Comparison of ENCODE assay signal across 8 cellular contexts in genomic region chr15:59492389-59493377, GRCh38. TPM values are rescaled to one million over a fixed set of nuclear protein-coding genes. Genes with fewer than 3 reads are reported as not detected.
DNase-seq lines count a peak whose midpoint lies in the region; ATAC-seq and TF ChIP-seq lines count a peak whose summit lies in the region.

No MANE protein-coding gene starts in this region.

- H3K27me3 Mint-ChIP-seq in activated T-helper 17 cell treated with anti-CD3 and anti-CD28 coated beads, Interleukin-2, amount 50 U/mL, for 72 hours: no peaks in the 10 kb centered on the region

- H3K27me3 ChIP-seq in DND-41 (ENCODE audit: insufficient read depth, low read length, poor library complexity) (peaks cover 12% of the 10 kb centered on the region), testis (no peaks in the 10 kb centered on the region)

- no peaks in the 10 kb centered on the region for H3K36me3 Mint-ChIP-seq in activated T-helper 17 cell treated with anti-CD3 and anti-CD28 coated beads, Interleukin-2, amount 50 U/mL, for 72 hours (ENCODE audit: low read depth)

- TF ChIP-seq POLR2A in testis (IDR thresholded peaks at IDR 0.05): no peak

- no peaks in the 10 kb centered on the region for H3K9me3 Mint-ChIP-seq in activated T-helper 17 cell treated with anti-CD3 and anti-CD28 coated beads, Interleukin-2, amount 50 U/mL, for 72 hours

- H3K4me3 ChIP-seq in DND-41 (ENCODE audit: low read depth in 1 of 2, low read length in 2 of 2) (no peak overlapping the region), testis (no peak overlapping the region)
- no peak overlapping the region for H3K4me3 ChIP-seq in Jurkat, Clone E6-1 (ENCODE audit: low read length)

- H3K4me1 ChIP-seq in DND-41 (ENCODE audit: insufficient read depth, low read length) (0 out of 2 replicates have a peak, but pooled peaks cover 3% of the 10 kb centered on the region), testis (no peaks in the 10 kb centered on the region)

- H2AFZ ChIP-seq in DND-41 (ENCODE audit: low read depth, low read length): no peak overlapping the region

- WGBS in testis, 2 donors: 35 to 40% methylated on average over 11 of the region's 11 CpGs

- no peak overlapping the region for H3K27ac Mint-ChIP-seq in activated T-helper 17 cell treated with anti-CD3 and anti-CD28 coated beads, Interleukin-2, amount 50 U/mL, for 72 hours

- ATAC-seq in DND-41 (ENCODE audit: insufficient read depth, low read depth): peak; percentile 85
- peak; percentile 67 for ATAC-seq in activated T-helper 17 cell treated with anti-CD3 and anti-CD28 coated beads, Interleukin-2, amount 50 U/mL, for 72 hours (replicated peaks)
- no peak for ATAC-seq in HG03520 (IDR thresholded peaks at IDR 0.05; ENCODE audit: unreplicated experiment)

- H3K27ac ChIP-seq in DND-41 (ENCODE audit: low read length) (no peak overlapping the region), testis (no peak overlapping the region)

- H3K9ac ChIP-seq in DND-41 (ENCODE audit: low read depth, low read length): no peak overlapping the region

- no peaks in the 10 kb centered on the region for H4K20me1 ChIP-seq in DND-41 (ENCODE audit: insufficient read depth, low read length)

- H3K9me3 ChIP-seq in DND-41 (ENCODE audit: insufficient read depth, low read length, severe bottlenecking) (no peaks in the 10 kb centered on the region), testis (no peaks in the 10 kb centered on the region)

- peak; percentile 85 for TF ChIP-seq CTCF in DND-41 (IDR thresholded peaks at IDR 0.05; ENCODE audit: borderline replicate concordance, extremely low read depth, low read length, poor library complexity, severe bottlenecking)
- peak; percentile 60 to 80 (median 73) for TF ChIP-seq CTCF in testis (IDR thresholded peaks at IDR 0.05)

- no peaks in the 10 kb centered on the region for H3K79me2 ChIP-seq in DND-41 (ENCODE audit: insufficient read depth, low read length)

- no peak overlapping the region for H3K4me2 ChIP-seq in DND-41 (ENCODE audit: insufficient read depth, low read length)

- H3K36me3 ChIP-seq in DND-41 (ENCODE audit: insufficient read depth, low read length) (no peaks in the 10 kb centered on the region), testis (ENCODE audit: low read depth, missing control alignments) (no peaks in the 10 kb centered on the region)

- H3K4me3 Mint-ChIP-seq in activated T-helper 17 cell treated with anti-CD3 and anti-CD28 coated beads, Interleukin-2, amount 50 U/mL, for 72 hours: no peak overlapping the region

- intact Hi-C loops in testis (cut with DNase I; ENCODE audit: low total_unique reads): loop anchor here (10.0 kb wide), 1 partner anchor 508 kb away; the partner anchor contains the start of gene RNF111

- DNase-seq in DND-41: peak; percentile 51
- peak; percentile 57 for DNase-seq in Jurkat, Clone E6-1 (ENCODE audit: low read depth, low spot score)
- DNase-seq in RPMI8226: peak; percentile 61
- DNase-seq in foreskin melanocyte: peak; percentile 61
- peak in 50 of 56 donors; percentile 2 to 83 (median 48) for DNase-seq in nucleus accumbens (lab: John Stamatoyannopoulos, UW)
- DNase-seq in testis: peak; percentile 71

- no peaks in the 10 kb centered on the region for H3K4me1 Mint-ChIP-seq in activated T-helper 17 cell treated with anti-CD3 and anti-CD28 coated beads, Interleukin-2, amount 50 U/mL, for 72 hours

RNA-seq across cellular contexts. Expression of gene FAM81A, which starts 54.7 kb away (rescaled TPM):
- 13.1 TPM for polyA plus RNA-seq in Jurkat, Clone E6-1 (2012; ENCODE audit: insufficient read depth, insufficient read length)
- not detected for total RNA-seq in activated T-helper 17 cell treated with anti-CD3 and anti-CD28 coated beads, Interleukin-2, amount 50 U/mL, for 72 hours
- total RNA-seq in testis: 1 to 10 TPM; 5.1 to 5.6 TPM
- 4.4 TPM for polyA plus RNA-seq in testis (ENCODE audit: insufficient read depth, low read depth, low replicate concordance)

Comparison
In these comparisons a context has a peak if more than half of its experiments do, and no peak if none do; other contexts are left out.
1. RNA of gene FAM81A, which starts 54.7 kb away (total RNA-seq): 5.1 to 5.6 TPM in testis; not detected in activated T-helper 17 cell treated with anti-CD3 and anti-CD28 coated beads, Interleukin-2, amount 50 U/mL, for 72 hours; every median in the first group is over 4 times any median in the second.
2. Peak in every context shown above with its lines, with median percentiles within 50 percentile points of each other: DNase-seq.